In genomic region chr14:75282166-75282547, GRCh38 we compare ENCODE assay signal across 1 cellular context.
TF ChIP-seq lines count a peak whose summit lies in the region.

No MANE protein-coding gene starts in this region.

TF ChIP-seq in HepG2, 621 proteins besides CTCF, POLR2A, EP300 and RAD21:
- TF ChIP-seq ZNF724P (CRISPR knock-in tag; IDR thresholded peaks at IDR 0.05; ENCODE audit: borderline replicate concordance) (no peak), ZNF292 (CRISPR knock-in tag; IDR thresholded peaks at IDR 0.05; ENCODE audit: borderline replicate concordance, low read depth) (no peak), GTF3A (CRISPR knock-in tag; conservative IDR thresholded peaks at IDR 0.05) (no peak), ZNF646 (CRISPR knock-in tag; IDR thresholded peaks at IDR 0.05) (no peak), MLLT10 (CRISPR knock-in tag; IDR thresholded peaks at IDR 0.05) (no peak), ATF4 (CRISPR knock-in tag; IDR thresholded peaks at IDR 0.05) (no peak), ZMAT3 (CRISPR knock-in tag; conservative IDR thresholded peaks at IDR 0.05) (no peak), ZNF350 (CRISPR knock-in tag; IDR thresholded peaks at IDR 0.05; ENCODE audit: borderline replicate concordance, low read depth) (no peak), ZBTB3 (CRISPR knock-in tag; IDR thresholded peaks at IDR 0.05; ENCODE audit: borderline replicate concordance, low read depth) (no peak), ZNF670 (CRISPR knock-in tag; IDR thresholded peaks at IDR 0.05; ENCODE audit: borderline replicate concordance) (no peak), ATF7 (IDR thresholded peaks at IDR 0.05) (no peak), ATF7 (CRISPR knock-in tag; IDR thresholded peaks at IDR 0.05) (no peak), ZNF776 (CRISPR knock-in tag; IDR thresholded peaks at IDR 0.05) (no peak), FOXJ3 (CRISPR knock-in tag; IDR thresholded peaks at IDR 0.05; ENCODE audit: borderline replicate concordance) (no peak)
